Comparison of ENCODE assay signal across 2 cellular contexts in the genomic region with DNA sequence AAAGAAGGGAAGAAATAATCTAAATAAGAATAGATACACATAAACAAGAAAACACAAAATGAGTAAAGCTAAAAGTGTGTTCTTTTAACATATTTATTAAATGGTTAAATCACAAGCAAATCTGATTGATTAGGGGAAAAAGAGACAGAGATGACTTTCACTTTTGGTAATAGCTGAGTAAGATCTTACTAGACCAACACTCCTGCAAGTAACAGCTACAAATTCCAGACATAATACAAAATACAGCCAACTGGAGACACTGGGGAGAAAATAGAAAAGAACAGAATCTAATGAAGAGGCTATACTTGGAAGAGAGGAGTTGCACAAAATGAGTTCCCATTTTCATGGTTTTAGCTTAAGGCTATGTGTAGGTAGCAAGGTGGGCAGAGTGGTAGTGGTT.
TF ChIP-seq lines count a peak whose summit lies in the region.

No MANE protein-coding gene starts in this region.

TF ChIP-seq in GM23338, 12 proteins besides CTCF, POLR2A, EP300 and RAD21:
- no peak for TF ChIP-seq POLR2AphosphoS5 (IDR thresholded peaks at IDR 0.05; ENCODE audit: low read depth)
- TF ChIP-seq, protein P1, sequence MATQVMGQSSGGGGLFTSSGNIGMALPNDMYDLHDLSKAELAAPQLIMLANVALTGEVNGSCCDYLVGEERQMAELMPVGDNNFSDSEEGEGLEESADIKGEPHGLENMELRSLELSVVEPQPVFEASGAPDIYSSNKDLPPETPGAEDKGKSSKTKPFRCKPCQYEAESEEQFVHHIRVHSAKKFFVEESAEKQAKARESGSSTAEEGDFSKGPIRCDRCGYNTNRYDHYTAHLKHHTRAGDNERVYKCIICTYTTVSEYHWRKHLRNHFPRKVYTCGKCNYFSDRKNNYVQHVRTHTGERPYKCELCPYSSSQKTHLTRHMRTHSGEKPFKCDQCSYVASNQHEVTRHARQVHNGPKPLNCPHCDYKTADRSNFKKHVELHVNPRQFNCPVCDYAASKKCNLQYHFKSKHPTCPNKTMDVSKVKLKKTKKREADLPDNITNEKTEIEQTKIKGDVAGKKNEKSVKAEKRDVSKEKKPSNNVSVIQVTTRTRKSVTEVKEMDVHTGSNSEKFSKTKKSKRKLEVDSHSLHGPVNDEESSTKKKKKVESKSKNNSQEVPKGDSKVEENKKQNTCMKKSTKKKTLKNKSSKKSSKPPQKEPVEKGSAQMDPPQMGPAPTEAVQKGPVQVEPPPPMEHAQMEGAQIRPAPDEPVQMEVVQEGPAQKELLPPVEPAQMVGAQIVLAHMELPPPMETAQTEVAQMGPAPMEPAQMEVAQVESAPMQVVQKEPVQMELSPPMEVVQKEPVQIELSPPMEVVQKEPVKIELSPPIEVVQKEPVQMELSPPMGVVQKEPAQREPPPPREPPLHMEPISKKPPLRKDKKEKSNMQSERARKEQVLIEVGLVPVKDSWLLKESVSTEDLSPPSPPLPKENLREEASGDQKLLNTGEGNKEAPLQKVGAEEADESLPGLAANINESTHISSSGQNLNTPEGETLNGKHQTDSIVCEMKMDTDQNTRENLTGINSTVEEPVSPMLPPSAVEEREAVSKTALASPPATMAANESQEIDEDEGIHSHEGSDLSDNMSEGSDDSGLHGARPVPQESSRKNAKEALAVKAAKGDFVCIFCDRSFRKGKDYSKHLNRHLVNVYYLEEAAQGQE (IDR thresholded peaks at IDR 0.05; ENCODE audit: unreplicated experiment) = no peak
- TF ChIP-seq ZNF331 (CRISPR knock-in tag; IDR thresholded peaks at IDR 0.05; ENCODE audit: low read depth) = no peak
- no peak for TF ChIP-seq CREB1 (CRISPR knock-in tag; IDR thresholded peaks at IDR 0.05; ENCODE audit: low read depth)
- no peak for TF ChIP-seq EZH2 (IDR thresholded peaks at IDR 0.05; ENCODE audit: low read depth, unreplicated experiment)
- TF ChIP-seq NANOG (IDR thresholded peaks at IDR 0.05; ENCODE audit: borderline replicate concordance) = no peak
- TF ChIP-seq ETS1 (IDR thresholded peaks at IDR 0.05) = no peak
- no peak for TF ChIP-seq EZH2phosphoT487 (IDR thresholded peaks at IDR 0.05; ENCODE audit: unreplicated experiment)
- TF ChIP-seq ZNF114 (CRISPR knock-in tag; IDR thresholded peaks at IDR 0.05) = no peak
- no peak for TF ChIP-seq STAT1 (IDR thresholded peaks at IDR 0.05; ENCODE audit: unreplicated experiment)
- TF ChIP-seq JUNB (IDR thresholded peaks at IDR 0.05; ENCODE audit: unreplicated experiment) = no peak
TF ChIP-seq in GM23338: peak in this region for 0.

TF ChIP-seq in SK-N-SH, 30 proteins besides CTCF, POLR2A, EP300 and RAD21:
- no peak for TF ChIP-seq RCOR1 (IDR thresholded peaks at IDR 0.05; ENCODE audit: low read length)
- no peak for TF ChIP-seq GABPA (IDR thresholded peaks at IDR 0.05; ENCODE audit: low read depth)
- TF ChIP-seq MEF2A (IDR thresholded peaks at IDR 0.05; ENCODE audit: borderline replicate concordance, low read depth) = no peak
- no peak for TF ChIP-seq MXI1 (IDR thresholded peaks at IDR 0.05; ENCODE audit: low read depth, low read length)
